ENCODE assay signal across 8 cellular contexts in genomic region chr16:68417711-68418301, GRCh38. TPM values are rescaled to one million over a fixed set of nuclear protein-coding genes. Genes with fewer than 3 reads are reported as not detected.
DNase-seq lines count a peak whose midpoint lies in the region; ATAC-seq and TF ChIP-seq lines count a peak whose summit lies in the region.

No MANE protein-coding gene starts in this region.

- H3K79me2 ChIP-seq in DOHH2 (ENCODE audit: control insufficient read depth, low read length) = no peaks in the 10 kb centered on the region

- in situ Hi-C loops in gastrocnemius medialis (cut with MboI; ENCODE audit: low sequenced_read_pairs in 4 of 4) = no loop called here

- no peaks in the 10 kb centered on the region for H3K9me3 Mint-ChIP-seq in effector memory CD8-positive, alpha-beta T cell

- H3K27ac ChIP-seq in DOHH2 (ENCODE audit: low read depth, low read length) (no peak overlapping the region), gastrocnemius medialis (no peak overlapping the region)

- no peaks in the 10 kb centered on the region for H3F3A ChIP-seq in DOHH2 (ENCODE audit: control insufficient read depth, insufficient read depth)

- H3K36me3 ChIP-seq in DOHH2 (ENCODE audit: control insufficient read depth, low read length) (no peaks in the 10 kb centered on the region), gastrocnemius medialis (no peaks in the 10 kb centered on the region)

- intact Hi-C loops in gastrocnemius medialis (cut with DNase I; ENCODE audit: low total_unique reads) = no loop called here

- H3K4me1 Mint-ChIP-seq in effector memory CD8-positive, alpha-beta T cell (ENCODE audit: low read depth in 2 of 2) = peaks cover 35 to 40% of the 10 kb centered on the region in 2 donors

- TF ChIP-seq CTCF in DOHH2 (IDR thresholded peaks at IDR 0.05; ENCODE audit: low read depth, low read length, poor library complexity, severe bottlenecking) (no peak), gastrocnemius medialis (IDR thresholded peaks at IDR 0.05 in 4 of 5, conservative IDR thresholded peaks at IDR 0.05 in 1 of 5) (no peak)

- no peak overlapping the region for H3K4me3 ChIP-seq in DOHH2 (ENCODE audit: low read length)
- no peak overlapping the region for H3K4me3 ChIP-seq in gastrocnemius medialis

- H3K4me1 ChIP-seq in DOHH2 (ENCODE audit: control insufficient read depth, low read length) (peaks cover 16% of the 10 kb centered on the region), gastrocnemius medialis (no peaks in the 10 kb centered on the region)

- H3K27me3 Mint-ChIP-seq in effector memory CD8-positive, alpha-beta T cell = no peaks in the 10 kb centered on the region

- no peak for TF ChIP-seq POLR2A in gastrocnemius medialis (IDR thresholded peaks at IDR 0.05)

- H3K36me3 Mint-ChIP-seq in effector memory CD8-positive, alpha-beta T cell (ENCODE audit: insufficient read depth) = no peaks in the 10 kb centered on the region

- H3K4me3 Mint-ChIP-seq in effector memory CD8-positive, alpha-beta T cell = peak overlapping the region; percentile 76 to 80

- DNase-seq in NCI-H1436 (lab: John Stamatoyannopoulos, UW) (peak; percentile 68), gastrocnemius medialis (no peak), iPS-NIHi11 (ENCODE audit: low spot score) (no peak)
- peak; percentile 69 for DNase-seq in activated CD4-positive, alpha-beta T cell treated with anti-CD3 and anti-CD28 coated beads, Interleukin-2, amount 50 U/mL, for 1 hour
- peak; percentile 57 to 70 (median 62) for DNase-seq in effector memory CD8-positive, alpha-beta T cell
- DNase-seq in stimulated activated CD8-positive, alpha-beta memory T cell treated with anti-CD3 and anti-CD28 coated beads, Interleukin-12 subunit alpha, Interleukin-12 subunit beta, amount 100 ng/mL, for 1 hour (ENCODE audit: low read depth) = peak; percentile 52

- H3K27ac Mint-ChIP-seq in effector memory CD8-positive, alpha-beta T cell = peak overlapping the region; percentile 84 to 99

- no peaks in the 10 kb centered on the region for H4K20me1 ChIP-seq in DOHH2 (ENCODE audit: control insufficient read depth, insufficient read depth, low read depth, low read length)

- peak overlapping the region; percentile 15 for H3K4me2 ChIP-seq in DOHH2 (ENCODE audit: low read length)

- H3K9me2 ChIP-seq in DOHH2 (replicated peaks; ENCODE audit: control insufficient read depth, low read length) = no peaks in the 10 kb centered on the region

- ATAC-seq in GM21737 (IDR thresholded peaks at IDR 0.05; ENCODE audit: unreplicated experiment) (peak; percentile 67), gastrocnemius medialis (no peak)
- ATAC-seq in effector memory CD8-positive, alpha-beta T cell (replicated peaks) = peak; percentile 88

- H3K27me3 ChIP-seq in DOHH2 (ENCODE audit: control insufficient read depth, low read length) (no peaks in the 10 kb centered on the region), gastrocnemius medialis (no peaks in the 10 kb centered on the region)

- H3K9me3 ChIP-seq in DOHH2 (ENCODE audit: control insufficient read depth, insufficient read depth, low read length) (no peaks in the 10 kb centered on the region), gastrocnemius medialis (no peaks in the 10 kb centered on the region)

RNA-seq across cellular contexts. Expression of gene SMPD3, which starts 30.5 kb away (rescaled TPM):
- 1 to 10 TPM in 1 of 4 donors, not detected in 3; 2.3 TPM for total RNA-seq in gastrocnemius medialis

Comparison
In these comparisons a context has a peak if more than half of its experiments do, and no peak if none do; other contexts are left out.
1. ATAC-seq: peak in GM21737 (single experiment) and effector memory CD8-positive, alpha-beta T cell (single experiment); none in gastrocnemius medialis (0 of 2).
2. DNase-seq: peak in NCI-H1436 (single experiment), activated CD4-positive, alpha-beta T cell treated with anti-CD3 and anti-CD28 coated beads, Interleukin-2, amount 50 U/mL, for 1 hour (single experiment), effector memory CD8-positive, alpha-beta T cell (3 of 3) and stimulated activated CD8-positive, alpha-beta memory T cell treated with anti-CD3 and anti-CD28 coated beads, Interleukin-12 subunit alpha, Interleukin-12 subunit beta, amount 100 ng/mL, for 1 hour (single experiment); none in gastrocnemius medialis (0 of 2) and iPS-NIHi11 (single experiment).